In genomic region chr20:61665746-61666470, GRCh38 we compare ENCODE assay signal across 31 cellular contexts.
"Had no signal": no experiment of that assay in that cellular context is flagged by ENCODE, and none has a peak within 500 bp of the region (broad histone marks: within the 10 kb centered on the region; RNA-seq: fewer than 3 reads in every experiment).

No MANE protein-coding gene starts in this region.

- H3K36me3 Mint-ChIP-seq: activated naive CD4-positive, alpha-beta T cell treated with anti-CD3 and anti-CD28 coated beads, Interleukin-2, amount 10 ng/mL, durations not matched to agents 7 days and 5 days; activated naive CD4-positive, alpha-beta T cell treated with anti-CD3 and anti-CD28 coated beads, Interleukin-2, amount 50 U/mL, for 72 hours; activated naive CD8-positive, alpha-beta T cell treated with anti-CD3 and anti-CD28 coated beads, Interleukin-2, amount 10 ng/mL, durations not matched to agents 7 days and 5 days; brain had no signal

- H3K4me1 ChIP-seq: ascending aorta, breast epithelium had no signal

- DNase-seq: activated B cell treated with CpG ODN at 0.5 μM for 24 hours; activated CD4-positive, alpha-beta memory T cell treated with anti-CD3 and anti-CD28 coated beads, Interleukin-2, amount 10 ng/mL, durations not matched to agents 7 days and 5 days; activated CD4-positive, alpha-beta T cell treated with anti-CD3 and anti-CD28 coated beads for 48 hours; activated CD8-positive, alpha-beta memory T cell treated with anti-CD3 and anti-CD28 coated beads, Interleukin-2, amount 50 U/mL, for 48 hours; activated gamma-delta T cell; activated naive CD4-positive, alpha-beta T cell; activated naive CD4-positive, alpha-beta T cell treated with anti-CD3 and anti-CD28 coated beads, Interleukin-2, amount 10 ng/mL, durations not matched to agents 7 days and 5 days; activated naive CD8-positive, alpha-beta T cell treated with anti-CD3 and anti-CD28 coated beads, Interleukin-2, amount 10 ng/mL, durations not matched to agents 7 days and 5 days; activated T-cell treated with anti-CD3 and anti-CD28 coated beads for 4 hours; activated T-cell treated with anti-CD3 and anti-CD28 coated beads, Interleukin-2, amount 50 U/mL, for 24 hours; activated T-cell treated with anti-CD3 and anti-CD28 coated beads, Interleukin-2, amount 50 U/mL, for 72 hours; dorsolateral prefrontal cortex; effector memory CD4-positive, alpha-beta T cell; endodermal cell; foreskin fibroblast; T-helper 1 cell; T-helper 17 cell; T1000; WERI-Rb-1 had no signal

- H3K27ac ChIP-seq: ascending aorta, breast epithelium, cardiac muscle cell, coronary artery, WERI-Rb-1 had no signal

- ATAC-seq: activated CD4-positive, CD25-positive, alpha-beta regulatory T cell treated with anti-CD3 and anti-CD28 coated beads, Interleukin-2, amount 50 U/mL, for 24 hours; activated naive CD4-positive, alpha-beta T cell treated with anti-CD3 and anti-CD28 coated beads, Interleukin-2, amount 50 U/mL, for 72 hours; activated T-cell treated with anti-CD3 and anti-CD28 coated beads, Interleukin-2, amount 50 U/mL, for 72 hours; esophagus mucosa; T-helper 17 cell had no signal

- H3K9me3 ChIP-seq: ascending aorta, breast epithelium had no signal

- H3K4me1 Mint-ChIP-seq: activated B cell treated with CpG ODN at 0.5 μM for 24 hours; activated CD4-positive, alpha-beta memory T cell treated with anti-CD3 and anti-CD28 coated beads, Interleukin-2, amount 10 ng/mL, durations not matched to agents 7 days and 5 days; activated naive CD4-positive, alpha-beta T cell treated with anti-CD3 and anti-CD28 coated beads, Interleukin-2, amount 10 ng/mL, durations not matched to agents 7 days and 5 days; activated naive CD8-positive, alpha-beta T cell treated with anti-CD3 and anti-CD28 coated beads, Interleukin-2, amount 10 ng/mL, durations not matched to agents 7 days and 5 days; central memory CD8-positive, alpha-beta T cell; endodermal cell; T-helper 17 cell had no signal

- H3K27me3 ChIP-seq: ascending aorta, cardiac muscle cell, dorsolateral prefrontal cortex had no signal

- H3K4me3 Mint-ChIP-seq: activated B cell treated with CpG ODN at 0.5 μM for 24 hours; activated CD4-positive, alpha-beta memory T cell treated with anti-CD3 and anti-CD28 coated beads, Interleukin-2, amount 10 ng/mL, durations not matched to agents 7 days and 5 days; activated naive CD4-positive, alpha-beta T cell treated with anti-CD3 and anti-CD28 coated beads, Interleukin-2, amount 10 ng/mL, durations not matched to agents 7 days and 5 days; activated naive CD8-positive, alpha-beta T cell treated with anti-CD3 and anti-CD28 coated beads, Interleukin-2, amount 10 ng/mL, durations not matched to agents 7 days and 5 days; activated T-cell treated with anti-CD3 and anti-CD28 coated beads, Interleukin-2, amount 50 U/mL, for 24 hours; activated T-cell treated with anti-CD3 and anti-CD28 coated beads, Interleukin-2, amount 50 U/mL, for 72 hours; brain; central memory CD8-positive, alpha-beta T cell; dendritic cell treated with granulocyte-macrophage colony-stimulating factor and Interleukin-4, amounts not matched to agents 40 ng/mL and 50 ng/mL, for 4 days; endodermal cell; T-helper 17 cell; T-helper 2 cell treated with Interferon-gamma antibody and Interleukin-4, amounts not matched to agents 5 μg/mL and 100 μg/mL, for 36 hours had no signal

- H3K36me3 ChIP-seq: ascending aorta, breast epithelium, cardiac muscle cell, WERI-Rb-1 had no signal

- H3K27ac Mint-ChIP-seq: activated B cell treated with CpG ODN at 0.5 μM for 24 hours; activated CD4-positive, alpha-beta memory T cell treated with anti-CD3 and anti-CD28 coated beads, Interleukin-2, amount 10 ng/mL, durations not matched to agents 7 days and 5 days; activated naive CD4-positive, alpha-beta T cell treated with anti-CD3 and anti-CD28 coated beads, Interleukin-2, amount 10 ng/mL, durations not matched to agents 7 days and 5 days; activated naive CD4-positive, alpha-beta T cell treated with anti-CD3 and anti-CD28 coated beads, Interleukin-2, amount 50 U/mL, for 72 hours; activated naive CD8-positive, alpha-beta T cell treated with anti-CD3 and anti-CD28 coated beads, Interleukin-2, amount 10 ng/mL, durations not matched to agents 7 days and 5 days; activated T-cell treated with anti-CD3 and anti-CD28 coated beads, Interleukin-2, amount 50 U/mL, for 24 hours; activated T-cell treated with anti-CD3 and anti-CD28 coated beads, Interleukin-2, amount 50 U/mL, for 72 hours; dendritic cell treated with granulocyte-macrophage colony-stimulating factor and Interleukin-4, amounts not matched to agents 40 ng/mL and 50 ng/mL, for 4 days; endodermal cell; T-helper 17 cell; T-helper 2 cell treated with Interferon-gamma antibody and Interleukin-4, amounts not matched to agents 5 μg/mL and 100 μg/mL, for 36 hours had no signal

- H3K27me3 Mint-ChIP-seq: activated B cell treated with CpG ODN at 0.5 μM for 24 hours; activated CD4-positive, alpha-beta memory T cell treated with anti-CD3 and anti-CD28 coated beads, Interleukin-2, amount 10 ng/mL, durations not matched to agents 7 days and 5 days; activated naive CD4-positive, alpha-beta T cell treated with anti-CD3 and anti-CD28 coated beads, Interleukin-2, amount 10 ng/mL, durations not matched to agents 7 days and 5 days; activated naive CD8-positive, alpha-beta T cell treated with anti-CD3 and anti-CD28 coated beads, Interleukin-2, amount 10 ng/mL, durations not matched to agents 7 days and 5 days; activated T-cell treated with anti-CD3 and anti-CD28 coated beads, Interleukin-2, amount 50 U/mL, for 24 hours; central memory CD8-positive, alpha-beta T cell; dendritic cell treated with granulocyte-macrophage colony-stimulating factor and Interleukin-4, amounts not matched to agents 40 ng/mL and 50 ng/mL, for 4 days; T-helper 17 cell had no signal

- FAIRE-seq: frontal cortex had no signal

- H3K9me3 Mint-ChIP-seq: activated B cell treated with CpG ODN at 0.5 μM for 24 hours; activated CD4-positive, alpha-beta memory T cell treated with anti-CD3 and anti-CD28 coated beads, Interleukin-2, amount 10 ng/mL, durations not matched to agents 7 days and 5 days; activated naive CD4-positive, alpha-beta T cell treated with anti-CD3 and anti-CD28 coated beads, Interleukin-2, amount 10 ng/mL, durations not matched to agents 7 days and 5 days; activated naive CD4-positive, alpha-beta T cell treated with anti-CD3 and anti-CD28 coated beads, Interleukin-2, amount 50 U/mL, for 72 hours; activated naive CD8-positive, alpha-beta T cell treated with anti-CD3 and anti-CD28 coated beads, Interleukin-2, amount 10 ng/mL, durations not matched to agents 7 days and 5 days; activated T-cell treated with anti-CD3 and anti-CD28 coated beads, Interleukin-2, amount 50 U/mL, for 24 hours; activated T-cell treated with anti-CD3 and anti-CD28 coated beads, Interleukin-2, amount 50 U/mL, for 72 hours; brain; central memory CD8-positive, alpha-beta T cell; endodermal cell; T-helper 2 cell treated with Interferon-gamma antibody and Interleukin-4, amounts not matched to agents 5 μg/mL and 100 μg/mL, for 36 hours had no signal

- H3K4me3 ChIP-seq: ascending aorta, breast epithelium, cardiac muscle cell, coronary artery, dorsolateral prefrontal cortex had no signal
